1 cellular context compared by ENCODE assay signal in the genomic region with DNA sequence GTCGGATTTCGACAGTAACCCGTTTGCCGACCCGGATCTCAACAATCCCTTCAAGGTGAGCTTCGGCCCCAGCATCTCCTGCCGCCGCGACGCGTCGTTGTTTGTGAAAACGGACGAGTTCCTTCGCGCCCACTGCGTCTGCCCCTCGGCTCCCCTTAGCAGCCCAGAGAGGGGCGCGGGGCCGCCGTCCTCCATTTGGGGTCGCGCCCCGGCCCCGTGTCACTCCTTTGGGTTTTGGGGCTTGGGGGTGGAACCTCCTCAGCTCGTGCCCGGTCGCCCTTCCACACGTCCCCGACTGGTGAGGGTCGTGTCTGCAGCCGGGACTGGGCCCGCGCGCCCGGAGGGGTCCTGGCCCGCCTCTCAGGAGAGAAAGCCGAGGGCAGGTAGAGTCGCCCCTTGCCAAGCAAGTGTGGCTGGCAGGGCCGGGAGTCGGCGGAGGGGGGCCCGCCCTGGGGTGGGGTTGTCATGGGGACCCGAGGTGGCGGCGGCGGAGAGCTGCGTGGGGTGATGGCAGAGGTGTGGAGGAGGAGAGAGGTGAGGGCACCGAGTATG.
TF ChIP-seq lines count a peak whose summit lies in the region.

No MANE protein-coding gene starts in this region.

TF ChIP-seq in HepG2, 621 proteins besides CTCF, POLR2A, EP300 and RAD21 (continued from another document and continues in another):
- TF ChIP-seq ZNF574 (CRISPR knock-in tag; IDR thresholded peaks at IDR 0.05), result no peak
- peak; percentile 48 for TF ChIP-seq ZNF777 (CRISPR knock-in tag; IDR thresholded peaks at IDR 0.05)
- TF ChIP-seq TARDBP (CRISPR knock-in tag; IDR thresholded peaks at IDR 0.05), result no peak
- TF ChIP-seq PITX1 (CRISPR knock-in tag; IDR thresholded peaks at IDR 0.05), result no peak
- TF ChIP-seq, protein P1, sequence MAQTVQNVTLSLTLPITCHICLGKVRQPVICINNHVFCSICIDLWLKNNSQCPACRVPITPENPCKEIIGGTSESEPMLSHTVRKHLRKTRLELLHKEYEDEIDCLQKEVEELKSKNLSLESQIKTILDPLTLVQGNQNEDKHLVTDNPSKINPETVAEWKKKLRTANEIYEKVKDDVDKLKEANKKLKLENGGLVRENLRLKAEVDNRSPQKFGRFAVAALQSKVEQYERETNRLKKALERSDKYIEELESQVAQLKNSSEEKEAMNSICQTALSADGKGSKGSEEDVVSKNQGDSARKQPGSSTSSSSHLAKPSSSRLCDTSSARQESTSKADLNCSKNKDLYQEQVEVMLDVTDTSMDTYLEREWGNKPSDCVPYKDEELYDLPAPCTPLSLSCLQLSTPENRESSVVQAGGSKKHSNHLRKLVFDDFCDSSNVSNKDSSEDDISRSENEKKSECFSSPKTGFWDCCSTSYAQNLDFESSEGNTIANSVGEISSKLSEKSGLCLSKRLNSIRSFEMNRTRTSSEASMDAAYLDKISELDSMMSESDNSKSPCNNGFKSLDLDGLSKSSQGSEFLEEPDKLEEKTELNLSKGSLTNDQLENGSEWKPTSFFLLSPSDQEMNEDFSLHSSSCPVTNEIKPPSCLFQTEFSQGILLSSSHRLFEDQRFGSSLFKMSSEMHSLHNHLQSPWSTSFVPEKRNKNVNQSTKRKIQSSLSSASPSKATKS (CRISPR knock-in tag; IDR thresholded peaks at IDR 0.05), result no peak
- no peak for TF ChIP-seq NCOR1 (IDR thresholded peaks at IDR 0.05; ENCODE audit: borderline replicate concordance, low read length)
- no peak for TF ChIP-seq GTF3A (CRISPR knock-in tag; conservative IDR thresholded peaks at IDR 0.05)
- TF ChIP-seq ISX (CRISPR knock-in tag; conservative IDR thresholded peaks at IDR 0.05), result no peak
- TF ChIP-seq ZSCAN12 (CRISPR knock-in tag; IDR thresholded peaks at IDR 0.05), result no peak
- no peak for TF ChIP-seq ZNF572 (CRISPR knock-in tag; IDR thresholded peaks at IDR 0.05)
- TF ChIP-seq, protein P2, sequence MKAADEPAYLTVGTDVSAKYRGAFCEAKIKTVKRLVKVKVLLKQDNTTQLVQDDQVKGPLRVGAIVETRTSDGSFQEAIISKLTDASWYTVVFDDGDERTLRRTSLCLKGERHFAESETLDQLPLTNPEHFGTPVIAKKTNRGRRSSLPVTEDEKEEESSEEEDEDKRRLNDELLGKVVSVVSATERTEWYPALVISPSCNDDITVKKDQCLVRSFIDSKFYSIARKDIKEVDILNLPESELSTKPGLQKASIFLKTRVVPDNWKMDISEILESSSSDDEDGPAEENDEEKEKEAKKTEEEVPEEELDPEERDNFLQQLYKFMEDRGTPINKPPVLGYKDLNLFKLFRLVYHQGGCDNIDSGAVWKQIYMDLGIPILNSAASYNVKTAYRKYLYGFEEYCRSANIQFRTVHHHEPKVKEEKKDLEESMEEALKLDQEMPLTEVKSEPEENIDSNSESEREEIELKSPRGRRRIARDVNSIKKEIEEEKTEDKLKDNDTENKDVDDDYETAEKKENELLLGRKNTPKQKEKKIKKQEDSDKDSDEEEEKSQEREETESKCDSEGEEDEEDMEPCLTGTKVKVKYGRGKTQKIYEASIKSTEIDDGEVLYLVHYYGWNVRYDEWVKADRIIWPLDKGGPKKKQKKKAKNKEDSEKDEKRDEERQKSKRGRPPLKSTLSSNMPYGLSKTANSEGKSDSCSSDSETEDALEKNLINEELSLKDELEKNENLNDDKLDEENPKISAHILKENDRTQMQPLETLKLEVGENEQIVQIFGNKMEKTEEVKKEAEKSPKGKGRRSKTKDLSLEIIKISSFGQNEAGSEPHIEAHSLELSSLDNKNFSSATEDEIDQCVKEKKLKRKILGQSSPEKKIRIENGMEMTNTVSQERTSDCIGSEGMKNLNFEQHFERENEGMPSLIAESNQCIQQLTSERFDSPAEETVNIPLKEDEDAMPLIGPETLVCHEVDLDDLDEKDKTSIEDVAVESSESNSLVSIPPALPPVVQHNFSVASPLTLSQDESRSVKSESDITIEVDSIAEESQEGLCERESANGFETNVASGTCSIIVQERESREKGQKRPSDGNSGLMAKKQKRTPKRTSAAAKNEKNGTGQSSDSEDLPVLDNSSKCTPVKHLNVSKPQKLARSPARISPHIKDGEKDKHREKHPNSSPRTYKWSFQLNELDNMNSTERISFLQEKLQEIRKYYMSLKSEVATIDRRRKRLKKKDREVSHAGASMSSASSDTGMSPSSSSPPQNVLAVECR (CRISPR knock-in tag; IDR thresholded peaks at IDR 0.05; ENCODE audit: borderline replicate concordance), result peak; percentile 28
- no peak for TF ChIP-seq SNAPC2 (CRISPR knock-in tag; IDR thresholded peaks at IDR 0.05)
- no peak for TF ChIP-seq ZNF296 (CRISPR knock-in tag; conservative IDR thresholded peaks at IDR 0.05)
- TF ChIP-seq, protein P3, sequence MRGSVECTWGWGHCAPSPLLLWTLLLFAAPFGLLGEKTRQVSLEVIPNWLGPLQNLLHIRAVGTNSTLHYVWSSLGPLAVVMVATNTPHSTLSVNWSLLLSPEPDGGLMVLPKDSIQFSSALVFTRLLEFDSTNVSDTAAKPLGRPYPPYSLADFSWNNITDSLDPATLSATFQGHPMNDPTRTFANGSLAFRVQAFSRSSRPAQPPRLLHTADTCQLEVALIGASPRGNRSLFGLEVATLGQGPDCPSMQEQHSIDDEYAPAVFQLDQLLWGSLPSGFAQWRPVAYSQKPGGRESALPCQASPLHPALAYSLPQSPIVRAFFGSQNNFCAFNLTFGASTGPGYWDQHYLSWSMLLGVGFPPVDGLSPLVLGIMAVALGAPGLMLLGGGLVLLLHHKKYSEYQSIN (CRISPR knock-in tag; IDR thresholded peaks at IDR 0.05; ENCODE audit: borderline replicate concordance), result no peak
- TF ChIP-seq, protein P4, sequence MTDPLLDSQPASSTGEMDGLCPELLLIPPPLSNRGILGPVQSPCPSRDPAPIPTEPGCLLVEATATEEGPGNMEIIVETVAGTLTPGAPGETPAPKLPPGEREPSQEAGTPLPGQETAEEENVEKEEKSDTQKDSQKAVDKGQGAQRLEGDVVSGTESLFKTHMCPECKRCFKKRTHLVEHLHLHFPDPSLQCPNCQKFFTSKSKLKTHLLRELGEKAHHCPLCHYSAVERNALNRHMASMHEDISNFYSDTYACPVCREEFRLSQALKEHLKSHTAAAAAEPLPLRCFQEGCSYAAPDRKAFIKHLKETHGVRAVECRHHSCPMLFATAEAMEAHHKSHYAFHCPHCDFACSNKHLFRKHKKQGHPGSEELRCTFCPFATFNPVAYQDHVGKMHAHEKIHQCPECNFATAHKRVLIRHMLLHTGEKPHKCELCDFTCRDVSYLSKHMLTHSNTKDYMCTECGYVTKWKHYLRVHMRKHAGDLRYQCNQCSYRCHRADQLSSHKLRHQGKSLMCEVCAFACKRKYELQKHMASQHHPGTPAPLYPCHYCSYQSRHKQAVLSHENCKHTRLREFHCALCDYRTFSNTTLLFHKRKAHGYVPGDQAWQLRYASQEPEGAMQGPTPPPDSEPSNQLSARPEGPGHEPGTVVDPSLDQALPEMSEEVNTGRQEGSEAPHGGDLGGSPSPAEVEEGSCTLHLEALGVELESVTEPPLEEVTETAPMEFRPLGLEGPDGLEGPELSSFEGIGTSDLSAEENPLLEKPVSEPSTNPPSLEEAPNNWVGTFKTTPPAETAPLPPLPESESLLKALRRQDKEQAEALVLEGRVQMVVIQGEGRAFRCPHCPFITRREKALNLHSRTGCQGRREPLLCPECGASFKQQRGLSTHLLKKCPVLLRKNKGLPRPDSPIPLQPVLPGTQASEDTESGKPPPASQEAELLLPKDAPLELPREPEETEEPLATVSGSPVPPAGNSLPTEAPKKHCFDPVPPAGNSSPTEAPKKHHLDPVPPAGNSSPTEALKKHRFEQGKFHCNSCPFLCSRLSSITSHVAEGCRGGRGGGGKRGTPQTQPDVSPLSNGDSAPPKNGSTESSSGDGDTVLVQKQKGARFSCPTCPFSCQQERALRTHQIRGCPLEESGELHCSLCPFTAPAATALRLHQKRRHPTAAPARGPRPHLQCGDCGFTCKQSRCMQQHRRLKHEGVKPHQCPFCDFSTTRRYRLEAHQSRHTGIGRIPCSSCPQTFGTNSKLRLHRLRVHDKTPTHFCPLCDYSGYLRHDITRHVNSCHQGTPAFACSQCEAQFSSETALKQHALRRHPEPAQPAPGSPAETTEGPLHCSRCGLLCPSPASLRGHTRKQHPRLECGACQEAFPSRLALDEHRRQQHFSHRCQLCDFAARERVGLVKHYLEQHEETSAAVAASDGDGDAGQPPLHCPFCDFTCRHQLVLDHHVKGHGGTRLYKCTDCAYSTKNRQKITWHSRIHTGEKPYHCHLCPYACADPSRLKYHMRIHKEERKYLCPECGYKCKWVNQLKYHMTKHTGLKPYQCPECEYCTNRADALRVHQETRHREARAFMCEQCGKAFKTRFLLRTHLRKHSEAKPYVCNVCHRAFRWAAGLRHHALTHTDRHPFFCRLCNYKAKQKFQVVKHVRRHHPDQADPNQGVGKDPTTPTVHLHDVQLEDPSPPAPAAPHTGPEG (CRISPR knock-in tag; IDR thresholded peaks at IDR 0.05), result no peak
- TF ChIP-seq SP140L (CRISPR knock-in tag; IDR thresholded peaks at IDR 0.05; ENCODE audit: borderline replicate concordance), result no peak
- TF ChIP-seq IKZF1 (IDR thresholded peaks at IDR 0.05), result no peak
- TF ChIP-seq E2F2 (CRISPR knock-in tag; IDR thresholded peaks at IDR 0.05; ENCODE audit: borderline replicate concordance), result no peak
- no peak for TF ChIP-seq MEIS1 (CRISPR knock-in tag; IDR thresholded peaks at IDR 0.05; ENCODE audit: borderline replicate concordance)
- no peak for TF ChIP-seq ZNF205 (CRISPR knock-in tag; IDR thresholded peaks at IDR 0.05)
- TF ChIP-seq CCAR2 (optimal IDR thresholded peaks at IDR 0.05; ENCODE audit: low read depth, low read length), result no peak
- no peak for TF ChIP-seq SIN3B (IDR thresholded peaks at IDR 0.05; ENCODE audit: low read length)
- peak; percentile 49; the same call in 1 of the 2 replicates for TF ChIP-seq ZNF317 (CRISPR knock-in tag; IDR thresholded peaks at IDR 0.05)
- TF ChIP-seq ELF4 (CRISPR knock-in tag; IDR thresholded peaks at IDR 0.05; ENCODE audit: borderline replicate concordance), result peak; percentile 25; the same call in 1 of the 2 replicates
- TF ChIP-seq ZNF180 (CRISPR knock-in tag; IDR thresholded peaks at IDR 0.05; ENCODE audit: borderline replicate concordance, low read depth), result no peak
- TF ChIP-seq HOXD1 (CRISPR knock-in tag; IDR thresholded peaks at IDR 0.05), result 0 out of 2 replicates have a peak, but pooled peaks have one; percentile 15
- peak; percentile 12; the same call in 1 of the 2 replicates for TF ChIP-seq SALL2 (CRISPR knock-in tag; IDR thresholded peaks at IDR 0.05)
- TF ChIP-seq HDAC1 (CRISPR knock-in tag; IDR thresholded peaks at IDR 0.05), result peak; percentile 20; the same call in 1 of the 2 replicates
- no peak for TF ChIP-seq EEA1 (CRISPR knock-in tag; IDR thresholded peaks at IDR 0.05; ENCODE audit: borderline replicate concordance)
- 0 out of 2 replicates have a peak, but pooled peaks have one; percentile 51 for TF ChIP-seq GZF1 (CRISPR knock-in tag; IDR thresholded peaks at IDR 0.05)
- TF ChIP-seq WIZ (CRISPR knock-in tag; IDR thresholded peaks at IDR 0.05), result no peak; the same call in 1 of the 2 replicates
- TF ChIP-seq, protein P5, sequence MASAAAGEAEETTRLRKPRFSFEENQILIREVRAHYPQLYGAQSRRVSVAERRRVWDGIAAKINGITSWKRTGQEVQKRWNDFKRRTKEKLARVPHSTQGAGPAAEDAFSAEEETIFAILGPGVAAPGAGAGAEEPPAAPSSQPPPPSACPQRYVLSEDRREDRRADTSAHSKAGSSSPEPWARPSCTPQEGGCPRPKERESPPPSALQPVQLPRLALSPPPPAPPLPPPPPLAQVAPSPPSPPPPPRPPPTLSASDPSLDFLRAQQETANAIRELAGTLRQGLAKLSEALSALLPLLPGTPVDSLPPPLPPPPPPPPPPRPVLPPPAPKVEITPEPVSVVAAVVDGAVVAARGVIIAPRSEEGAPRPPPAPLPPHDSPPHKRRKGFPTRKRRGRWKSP (CRISPR knock-in tag; IDR thresholded peaks at IDR 0.05), result 0 out of 2 replicates have a peak, but pooled peaks have one; percentile 2
- TF ChIP-seq ZNF569 (CRISPR knock-in tag; IDR thresholded peaks at IDR 0.05; ENCODE audit: borderline replicate concordance), result no peak
- TF ChIP-seq, protein P6, sequence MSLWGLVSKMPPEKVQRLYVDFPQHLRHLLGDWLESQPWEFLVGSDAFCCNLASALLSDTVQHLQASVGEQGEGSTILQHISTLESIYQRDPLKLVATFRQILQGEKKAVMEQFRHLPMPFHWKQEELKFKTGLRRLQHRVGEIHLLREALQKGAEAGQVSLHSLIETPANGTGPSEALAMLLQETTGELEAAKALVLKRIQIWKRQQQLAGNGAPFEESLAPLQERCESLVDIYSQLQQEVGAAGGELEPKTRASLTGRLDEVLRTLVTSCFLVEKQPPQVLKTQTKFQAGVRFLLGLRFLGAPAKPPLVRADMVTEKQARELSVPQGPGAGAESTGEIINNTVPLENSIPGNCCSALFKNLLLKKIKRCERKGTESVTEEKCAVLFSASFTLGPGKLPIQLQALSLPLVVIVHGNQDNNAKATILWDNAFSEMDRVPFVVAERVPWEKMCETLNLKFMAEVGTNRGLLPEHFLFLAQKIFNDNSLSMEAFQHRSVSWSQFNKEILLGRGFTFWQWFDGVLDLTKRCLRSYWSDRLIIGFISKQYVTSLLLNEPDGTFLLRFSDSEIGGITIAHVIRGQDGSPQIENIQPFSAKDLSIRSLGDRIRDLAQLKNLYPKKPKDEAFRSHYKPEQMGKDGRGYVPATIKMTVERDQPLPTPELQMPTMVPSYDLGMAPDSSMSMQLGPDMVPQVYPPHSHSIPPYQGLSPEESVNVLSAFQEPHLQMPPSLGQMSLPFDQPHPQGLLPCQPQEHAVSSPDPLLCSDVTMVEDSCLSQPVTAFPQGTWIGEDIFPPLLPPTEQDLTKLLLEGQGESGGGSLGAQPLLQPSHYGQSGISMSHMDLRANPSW (CRISPR knock-in tag; IDR thresholded peaks at IDR 0.05; ENCODE audit: borderline replicate concordance), result no peak
- no peak for TF ChIP-seq ZNF557 (CRISPR knock-in tag; IDR thresholded peaks at IDR 0.05)
- TF ChIP-seq ZFY (CRISPR knock-in tag; IDR thresholded peaks at IDR 0.05), result no peak; the same call in 1 of the 2 replicates
